In the genomic region with DNA sequence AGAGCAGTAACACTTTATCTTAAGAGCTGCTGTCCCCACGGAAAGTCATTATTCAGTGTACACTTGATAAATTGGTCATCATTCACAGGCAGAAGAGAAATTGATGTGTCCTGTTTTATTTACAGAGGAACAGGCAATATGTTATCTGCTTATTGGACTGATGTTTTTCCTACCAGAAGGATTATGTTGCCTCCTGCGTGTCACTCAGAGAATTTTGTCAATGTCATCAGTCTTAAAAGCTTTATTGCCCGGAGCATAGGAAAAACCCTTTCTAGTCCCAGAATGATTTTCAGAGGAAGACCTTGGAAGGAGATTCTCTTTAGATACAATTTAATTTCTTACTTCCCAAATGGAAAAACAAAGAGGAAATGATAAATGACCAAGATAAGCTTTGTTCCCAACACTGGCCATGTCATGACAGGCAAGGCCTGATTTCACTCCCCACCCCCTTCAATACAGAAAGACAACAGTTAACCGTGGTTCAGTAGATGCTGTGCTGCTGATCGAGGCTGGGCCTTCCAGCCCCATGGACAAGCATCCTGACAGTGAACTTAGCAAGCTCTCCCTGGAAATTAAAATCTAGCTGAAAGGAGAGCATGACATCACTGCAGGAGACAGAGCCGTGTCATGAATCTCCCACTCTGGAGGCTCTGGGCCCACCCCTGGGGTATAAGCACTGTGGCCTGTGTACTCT, we compare ENCODE assay signal across 14 cellular contexts.
DNase-seq lines count a peak whose midpoint lies in the region; ATAC-seq and TF ChIP-seq lines count a peak whose summit lies in the region.
"Had no signal": no experiment of that assay in that cellular context is flagged by ENCODE, and none has a peak within 500 bp of the region (broad histone marks: within the 10 kb centered on the region; RNA-seq: fewer than 3 reads in every experiment).

No MANE protein-coding gene starts in this region.

- TF ChIP-seq CTCF in BE2C (IDR thresholded peaks at IDR 0.05; ENCODE audit: low read depth, low read length) (no peak), neural crest cell (conservative IDR thresholded peaks at IDR 0.05) (no peak)

- no peak overlapping the region for H3K4me3 Mint-ChIP-seq in T-helper 2 cell treated with Interferon-gamma antibody and Interleukin-4, amounts not matched to agents 5 μg/mL and 100 μg/mL, for 36 hours
- peak overlapping the region; percentile 34 for H3K4me3 Mint-ChIP-seq in activated T-helper 17 cell treated with anti-CD3 and anti-CD28 coated beads, Interleukin-2, amount 50 U/mL, for 72 hours
- H3K4me3 Mint-ChIP-seq in neural crest cell, result no peak overlapping the region

- no peak overlapping the region for H3K4me3 ChIP-seq in BE2C (ENCODE audit: low read depth, low read length)

- no peaks in the 10 kb centered on the region for H3K9me3 Mint-ChIP-seq in T-helper 2 cell treated with Interferon-gamma antibody and Interleukin-4, amounts not matched to agents 5 μg/mL and 100 μg/mL, for 36 hours
- no peaks in the 10 kb centered on the region for H3K9me3 Mint-ChIP-seq in activated T-helper 17 cell treated with anti-CD3 and anti-CD28 coated beads, Interleukin-2, amount 50 U/mL, for 72 hours
- H3K9me3 Mint-ChIP-seq in neural crest cell, result peaks cover 4% of the 10 kb centered on the region

- H3K36me3 Mint-ChIP-seq in T-helper 2 cell treated with Interferon-gamma antibody and Interleukin-4, amounts not matched to agents 5 μg/mL and 100 μg/mL, for 36 hours (ENCODE audit: low read depth), result no peaks in the 10 kb centered on the region
- no peaks in the 10 kb centered on the region for H3K36me3 Mint-ChIP-seq in activated T-helper 17 cell treated with anti-CD3 and anti-CD28 coated beads, Interleukin-2, amount 50 U/mL, for 72 hours (ENCODE audit: low read depth)
- no peaks in the 10 kb centered on the region for H3K36me3 Mint-ChIP-seq in neural crest cell (ENCODE audit: low read depth)

- H3K36me3 ChIP-seq in BE2C, result no peaks in the 10 kb centered on the region

- no peaks in the 10 kb centered on the region for H3K27me3 ChIP-seq in BE2C

- peaks cover 48% of the 10 kb centered on the region for H3K4me1 Mint-ChIP-seq in T-helper 2 cell treated with Interferon-gamma antibody and Interleukin-4, amounts not matched to agents 5 μg/mL and 100 μg/mL, for 36 hours (ENCODE audit: low read depth)
- H3K4me1 Mint-ChIP-seq in activated T-helper 17 cell treated with anti-CD3 and anti-CD28 coated beads, Interleukin-2, amount 50 U/mL, for 72 hours, result peaks cover 27% of the 10 kb centered on the region
- H3K4me1 Mint-ChIP-seq in neural crest cell, result peaks cover 7% of the 10 kb centered on the region

- peaks cover 37% of the 10 kb centered on the region for H3K4me1 ChIP-seq in BE2C
- H3K4me1 ChIP-seq: Caco-2 had no signal

- H3K27ac Mint-ChIP-seq in T-helper 2 cell treated with Interferon-gamma antibody and Interleukin-4, amounts not matched to agents 5 μg/mL and 100 μg/mL, for 36 hours, result peak overlapping the region; percentile 32
- peak overlapping the region; percentile 44 for H3K27ac Mint-ChIP-seq in activated T-helper 17 cell treated with anti-CD3 and anti-CD28 coated beads, Interleukin-2, amount 50 U/mL, for 72 hours
- H3K27ac Mint-ChIP-seq in neural crest cell (ENCODE audit: unreplicated experiment), result peak overlapping the region; percentile 70

- no peak for DNase-seq in T-helper 2 cell treated with Interferon-gamma antibody and Interleukin-4, amounts not matched to agents 5 μg/mL and 100 μg/mL, for 36 hours (ENCODE audit: low spot score)
- DNase-seq in T-helper 2 cell (no peak), BE2C (peak; percentile 70), neural crest cell (ENCODE audit: low read depth, low spot score) (no peak), mucosa of gallbladder (ENCODE audit: low spot score) (no peak)
- DNase-seq: Caco-2, DMS53, Kasumi-1, NCI-H2029, NCI-H2171 treated with DMSO at 0.1 percent for 48 hours, NCI-H774 had no signal

- no peaks in the 10 kb centered on the region for H3K27me3 Mint-ChIP-seq in T-helper 2 cell treated with Interferon-gamma antibody and Interleukin-4, amounts not matched to agents 5 μg/mL and 100 μg/mL, for 36 hours (ENCODE audit: low read depth)
- H3K27me3 Mint-ChIP-seq in activated T-helper 17 cell treated with anti-CD3 and anti-CD28 coated beads, Interleukin-2, amount 50 U/mL, for 72 hours, result peaks cover 15% of the 10 kb centered on the region
- no peaks in the 10 kb centered on the region for H3K27me3 Mint-ChIP-seq in neural crest cell (ENCODE audit: low read depth)

- no peak for ATAC-seq in activated T-helper 17 cell treated with anti-CD3 and anti-CD28 coated beads, Interleukin-2, amount 50 U/mL, for 72 hours (replicated peaks)
- ATAC-seq in GM21447 (IDR thresholded peaks at IDR 0.05; ENCODE audit: unreplicated experiment) (no peak), HG02623 (IDR thresholded peaks at IDR 0.05; ENCODE audit: unreplicated experiment) (no peak)

- H3K9me3 ChIP-seq in BE2C, result no peaks in the 10 kb centered on the region
- H3K9me3 ChIP-seq: Caco-2 had no signal
